2 cellular contexts compared by ENCODE assay signal in genomic region chr2:241833101-241833937, GRCh38.
TF ChIP-seq lines count a peak whose summit lies in the region.

No MANE protein-coding gene starts in this region.

TF ChIP-seq in GM23338, 12 proteins besides CTCF, POLR2A, EP300 and RAD21:
- no peak for TF ChIP-seq ZNF462 (CRISPR knock-in tag; IDR thresholded peaks at IDR 0.05)
- no peak for TF ChIP-seq CREB1 (CRISPR knock-in tag; IDR thresholded peaks at IDR 0.05; ENCODE audit: low read depth)
- TF ChIP-seq POLR2AphosphoS5 (IDR thresholded peaks at IDR 0.05; ENCODE audit: low read depth) = no peak
- TF ChIP-seq ZNF331 (CRISPR knock-in tag; IDR thresholded peaks at IDR 0.05; ENCODE audit: low read depth) = no peak
- TF ChIP-seq STAT1 (IDR thresholded peaks at IDR 0.05; ENCODE audit: unreplicated experiment) = no peak
- no peak for TF ChIP-seq EZH2phosphoT487 (IDR thresholded peaks at IDR 0.05; ENCODE audit: unreplicated experiment)
- no peak for TF ChIP-seq ETS1 (IDR thresholded peaks at IDR 0.05)
- no peak for TF ChIP-seq JUNB (IDR thresholded peaks at IDR 0.05; ENCODE audit: unreplicated experiment)
- TF ChIP-seq ZNF114 (CRISPR knock-in tag; IDR thresholded peaks at IDR 0.05) = no peak
- no peak for TF ChIP-seq EZH2 (IDR thresholded peaks at IDR 0.05; ENCODE audit: low read depth, unreplicated experiment)
- no peak for TF ChIP-seq NANOG (IDR thresholded peaks at IDR 0.05; ENCODE audit: borderline replicate concordance)
- no peak for TF ChIP-seq REST (IDR thresholded peaks at IDR 0.05; ENCODE audit: unreplicated experiment)

TF ChIP-seq in K562, 482 proteins besides CTCF, POLR2A, EP300 and RAD21 (continues in another document):
- TF ChIP-seq ZNF436 (CRISPR knock-in tag; IDR thresholded peaks at IDR 0.05) (no peak), EHMT2 (IDR thresholded peaks at IDR 0.05) (no peak), ARID1B (IDR thresholded peaks at IDR 0.05) (peak; percentile 32; the same call in 1 of the 2 replicates), ATF2 (CRISPR knock-in tag; IDR thresholded peaks at IDR 0.05) (no peak), GABPB1 (CRISPR knock-in tag; IDR thresholded peaks at IDR 0.05) (no peak), RB1 (IDR thresholded peaks at IDR 0.05; ENCODE audit: low read depth) (no peak), MTA3 (IDR thresholded peaks at IDR 0.05; ENCODE audit: borderline replicate concordance) (0 out of 2 replicates have a peak, but pooled peaks have one; percentile 17), BACH1 (tag; IDR thresholded peaks at IDR 0.05) (peak; percentile 83; the same call in 1 of the 2 replicates), PHF8 (IDR thresholded peaks at IDR 0.05; ENCODE audit: borderline replicate concordance, low read length) (0 out of 2 replicates have a peak, but pooled peaks have one; percentile 1), CHAMP1 (IDR thresholded peaks at IDR 0.05) (no peak), ZNF445 (CRISPR knock-in tag; IDR thresholded peaks at IDR 0.05; ENCODE audit: low read depth) (no peak), AFF1 (IDR thresholded peaks at IDR 0.05; ENCODE audit: low read depth in 1 of 2, partially characterized antibody in 2 of 2) (no peak), SMARCE1 (IDR thresholded peaks at IDR 0.05) (0 out of 2 replicates have a peak, but pooled peaks have one; percentile 35), NFE2L1 (tag; IDR thresholded peaks at IDR 0.05; ENCODE audit: borderline replicate concordance, low read depth) (peak; percentile 94), EZH2 (IDR thresholded peaks at IDR 0.05; ENCODE audit: borderline replicate concordance, low read depth, low read length) (no peak), MAFG (tag; conservative IDR thresholded peaks at IDR 0.05) (peak; percentile 97), SMARCA4 (IDR thresholded peaks at IDR 0.05) (peak; percentile 53; the same call in 1 of the 2 replicates), C11orf30 (IDR thresholded peaks at IDR 0.05; ENCODE audit: low read depth) (peak; percentile 97), TBP (optimal IDR thresholded peaks at IDR 0.05; ENCODE audit: low read depth, low read length) (peak; percentile 53), LEF1 (IDR thresholded peaks at IDR 0.05) (no peak), HMGN3 (IDR thresholded peaks at IDR 0.05; ENCODE audit: borderline replicate concordance, extremely low read depth, insufficient read length, low read depth, low read length) (no peak), PTTG1 (tag; IDR thresholded peaks at IDR 0.05; ENCODE audit: low read depth) (no peak), DPF2 (IDR thresholded peaks at IDR 0.05) (peak; percentile 46; the same call in 1 of the 2 replicates), ZNF592 (IDR thresholded peaks at IDR 0.05) (0 out of 2 replicates have a peak, but pooled peaks have one; percentile 22), ZBTB43 (CRISPR knock-in tag; IDR thresholded peaks at IDR 0.05) (no peak), CBFA2T2 (conservative IDR thresholded peaks at IDR 0.05) (no peak), MAFK (IDR thresholded peaks at IDR 0.05; ENCODE audit: low read length) (peak; percentile 96), NFXL1 (CRISPR knock-in tag; IDR thresholded peaks at IDR 0.05) (no peak), MAFF (IDR thresholded peaks at IDR 0.05; ENCODE audit: low read length) (peak; percentile 98), SOX6 (IDR thresholded peaks at IDR 0.05) (peak; percentile 49; the same call in 1 of the 2 replicates), TRIM25 (IDR thresholded peaks at IDR 0.05; ENCODE audit: borderline replicate concordance) (no peak), NFE2 (IDR thresholded peaks at IDR 0.05; ENCODE audit: low read depth) (peak; percentile 96), TAL1 (IDR thresholded peaks at IDR 0.05) (no peak), CTCFL (IDR thresholded peaks at IDR 0.05; ENCODE audit: borderline replicate concordance, insufficient read depth, low read depth, low read length, poor library complexity, severe bottlenecking) (no peak), SIX5 (IDR thresholded peaks at IDR 0.05; ENCODE audit: borderline replicate concordance in 1 of 2, insufficient read depth in 1 of 2, low read depth in 1 of 2, low read length in 2 of 2) (no peak), ZNF316 (IDR thresholded peaks at IDR 0.05) (peak; percentile 98)
